ENCODE assay signal across 16 cellular contexts in the genomic region with DNA sequence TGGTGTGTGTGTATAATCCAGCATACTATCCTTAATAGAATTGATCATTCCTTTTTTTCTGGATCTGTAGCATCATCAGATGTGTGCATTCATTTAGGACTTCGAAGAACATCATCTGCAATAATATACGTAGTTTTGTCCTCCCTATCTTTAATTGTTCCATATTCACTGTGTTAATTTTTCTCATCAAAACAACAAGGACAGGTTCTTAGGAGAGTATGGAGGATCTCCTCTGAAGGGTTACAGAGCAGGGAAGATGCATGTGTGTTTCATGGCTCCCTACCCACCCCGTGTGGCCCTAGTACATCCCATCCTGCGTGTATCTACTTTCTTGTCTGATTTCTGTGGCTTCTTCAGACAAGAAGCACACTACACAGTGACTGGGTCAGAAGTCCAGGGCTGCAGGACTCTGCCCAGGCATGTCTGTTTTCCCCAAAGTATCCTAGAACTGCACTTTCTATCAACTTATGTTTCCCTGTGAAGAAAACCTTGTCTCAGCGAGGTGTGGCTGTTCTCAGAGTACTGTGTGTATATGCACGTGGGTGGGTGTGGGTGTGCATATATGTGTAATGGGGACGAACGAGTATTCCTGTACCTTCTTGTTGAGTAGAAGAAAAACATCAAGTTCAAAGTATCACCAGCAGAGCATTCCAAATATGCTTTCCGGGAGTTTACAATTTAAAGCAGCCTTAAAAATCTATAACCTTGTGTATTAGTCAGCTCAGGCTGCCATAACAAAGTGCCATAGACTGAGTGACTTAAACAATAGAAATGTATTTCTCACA.
A peak's percentile ranks its signal among the peaks of the same experiment; 100 is the strongest.
DNase-seq lines count a peak whose midpoint lies in the region; ATAC-seq and TF ChIP-seq lines count a peak whose summit lies in the region.
"Had no signal": no experiment of that assay in that cellular context is flagged by ENCODE, and none has a peak within 500 bp of the region (broad histone marks: within the 10 kb centered on the region; RNA-seq: fewer than 3 reads in every experiment).

No MANE protein-coding gene starts in this region.

- no peaks in the 10 kb centered on the region for H3K27me3 ChIP-seq in esophagus squamous epithelium

- no peak for TF ChIP-seq POLR2A in esophagus squamous epithelium (IDR thresholded peaks at IDR 0.05)

- peak overlapping the region; percentile 55 to 82 (median 70) for H3K27ac ChIP-seq in esophagus squamous epithelium
- H3K27ac ChIP-seq: parathyroid adenoma had no signal

- H3K27ac Mint-ChIP-seq in activated T-helper 17 cell treated with anti-CD3 and anti-CD28 coated beads, Interleukin-2, amount 50 U/mL, for 72 hours: peak overlapping the region; percentile 66
- no peak overlapping the region for H3K27ac Mint-ChIP-seq in natural killer cell
- H3K27ac Mint-ChIP-seq: dendritic cell treated with granulocyte-macrophage colony-stimulating factor and Interleukin-4, amounts not matched to agents 40 ng/mL and 50 ng/mL, for 4 days; T-cell had no signal

- WGBS in esophagus squamous epithelium, 2 donors: 54 to 69% methylated on average over 9 of the region's 9 CpGs

- peak; percentile 43 for DNase-seq in EL
- no peak for DNase-seq in esophagus squamous epithelium (lab: John Stamatoyannopoulos, UW)
- DNase-seq in non-pigmented ciliary epithelial cell (ENCODE audit: low read depth): peak; percentile 61
- no peak for DNase-seq in natural killer cell
- DNase-seq in CD1c-positive myeloid dendritic cell (ENCODE audit: extremely low spot score): no peak
- DNase-seq: activated CD4-positive, CD25-positive, alpha-beta regulatory T cell treated with anti-CD3 and anti-CD28 coated beads, Interleukin-2, amount 50 U/mL, for 72 hours; AML-193; NCI-H1694 treated with DMSO at 0.1 percent for 48 hours; NCI-H524; T-cell had no signal

- peaks cover 6% of the 10 kb centered on the region for H3K36me3 Mint-ChIP-seq in activated T-helper 17 cell treated with anti-CD3 and anti-CD28 coated beads, Interleukin-2, amount 50 U/mL, for 72 hours (ENCODE audit: low read depth)
- peaks cover 11% of the 10 kb centered on the region for H3K36me3 Mint-ChIP-seq in natural killer cell

- TF ChIP-seq CTCF in esophagus squamous epithelium (IDR thresholded peaks at IDR 0.05): peak in 2 of 6 experiments; percentile 21
- TF ChIP-seq CTCF in natural killer cell (IDR thresholded peaks at IDR 0.05): no peak

- no peak overlapping the region for H3K4me3 Mint-ChIP-seq in activated T-helper 17 cell treated with anti-CD3 and anti-CD28 coated beads, Interleukin-2, amount 50 U/mL, for 72 hours
- H3K4me3 Mint-ChIP-seq in natural killer cell: no peak overlapping the region
- H3K4me3 Mint-ChIP-seq: dendritic cell treated with granulocyte-macrophage colony-stimulating factor and Interleukin-4, amounts not matched to agents 40 ng/mL and 50 ng/mL, for 4 days; T-cell had no signal

- no peaks in the 10 kb centered on the region for H3K27me3 Mint-ChIP-seq in activated T-helper 17 cell treated with anti-CD3 and anti-CD28 coated beads, Interleukin-2, amount 50 U/mL, for 72 hours
- no peaks in the 10 kb centered on the region for H3K27me3 Mint-ChIP-seq in natural killer cell (ENCODE audit: low read depth in 2 of 2)
- H3K27me3 Mint-ChIP-seq: dendritic cell treated with granulocyte-macrophage colony-stimulating factor and Interleukin-4, amounts not matched to agents 40 ng/mL and 50 ng/mL, for 4 days; T-cell had no signal

- H3K4me1 Mint-ChIP-seq in activated T-helper 17 cell treated with anti-CD3 and anti-CD28 coated beads, Interleukin-2, amount 50 U/mL, for 72 hours: peaks cover 8% of the 10 kb centered on the region
- H3K4me1 Mint-ChIP-seq in natural killer cell: no peaks in the 10 kb centered on the region
- H3K4me1 Mint-ChIP-seq: T-cell had no signal

- H3K4me3 ChIP-seq in esophagus squamous epithelium: no peak overlapping the region

- ATAC-seq in activated T-helper 17 cell treated with anti-CD3 and anti-CD28 coated beads, Interleukin-2, amount 50 U/mL, for 72 hours (replicated peaks): no peak
- ATAC-seq in HG03095 (IDR thresholded peaks at IDR 0.05; ENCODE audit: unreplicated experiment): no peak
- ATAC-seq in GM19035 (IDR thresholded peaks at IDR 0.05; ENCODE audit: unreplicated experiment): no peak
- no peak for ATAC-seq in natural killer cell
- ATAC-seq: HCT116, T-cell had no signal

- H3K9me3 ChIP-seq in esophagus squamous epithelium: peaks cover 0 to 6% (median 0%) of the 10 kb centered on the region in 3 donors

- H3K9me3 Mint-ChIP-seq in activated T-helper 17 cell treated with anti-CD3 and anti-CD28 coated beads, Interleukin-2, amount 50 U/mL, for 72 hours: peaks cover 6% of the 10 kb centered on the region
- peaks cover under 1 to 7% of the 10 kb centered on the region in 2 donors for H3K9me3 Mint-ChIP-seq in natural killer cell

- no peaks in the 10 kb centered on the region for H3K36me3 ChIP-seq in esophagus squamous epithelium

- intact Hi-C loops in esophagus squamous epithelium (cut with DNase I) (no loop called here), natural killer cell (cut with micrococcal nuclease) (no loop called here)

- peaks cover 0 to 46% (median 13%) of the 10 kb centered on the region in 3 donors for H3K4me1 ChIP-seq in esophagus squamous epithelium
- H3K4me1 ChIP-seq: parathyroid adenoma had no signal

Comparison
In these comparisons a context has a peak if more than half of its experiments do, and no peak if none do; other contexts are left out.
1. DNase-seq: peak in EL (single experiment) and non-pigmented ciliary epithelial cell (single experiment); none in esophagus squamous epithelium (single experiment), natural killer cell (single experiment) and CD1c-positive myeloid dendritic cell (single experiment).